In the genomic region with DNA sequence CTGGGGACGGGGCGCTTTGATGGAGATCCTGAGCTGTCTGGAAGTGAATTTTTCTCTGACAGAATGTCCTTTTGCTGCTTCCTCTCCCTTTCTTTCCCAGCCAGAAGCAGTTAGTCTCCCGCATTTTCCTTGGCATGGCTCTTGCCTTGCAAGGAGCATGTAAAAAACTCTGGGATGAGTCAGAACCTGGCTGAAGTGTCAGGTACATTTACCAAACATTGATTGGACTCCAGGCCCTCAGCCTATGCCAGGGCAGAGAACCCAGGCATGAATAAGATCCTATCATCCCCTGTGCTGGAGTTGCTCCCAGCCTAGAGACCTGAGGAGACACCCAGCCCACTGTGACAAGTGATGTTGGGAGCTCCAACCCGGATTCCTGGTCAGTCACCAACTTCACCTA, we compare ENCODE assay signal across 2 cellular contexts.
TF ChIP-seq lines count a peak whose summit lies in the region.

No MANE protein-coding gene starts in this region.

TF ChIP-seq in SK-N-SH treated with all-trans-retinoic acid at 6 μM for 48 hours, 23 proteins besides CTCF, POLR2A, EP300 and RAD21 (continued from another document):
- TF ChIP-seq TSHZ2 (CRISPR knock-in tag; IDR thresholded peaks at IDR 0.05) (no peak), PPARA (CRISPR knock-in tag; IDR thresholded peaks at IDR 0.05; ENCODE audit: borderline replicate concordance) (no peak), TOX (CRISPR knock-in tag; IDR thresholded peaks at IDR 0.05; ENCODE audit: borderline replicate concordance) (no peak), POU6F1 (CRISPR knock-in tag; IDR thresholded peaks at IDR 0.05; ENCODE audit: borderline replicate concordance, low read depth) (no peak), TCF4 (CRISPR knock-in tag; IDR thresholded peaks at IDR 0.05; ENCODE audit: borderline replicate concordance) (no peak), PATZ1 (CRISPR knock-in tag; IDR thresholded peaks at IDR 0.05; ENCODE audit: borderline replicate concordance) (no peak)

TF ChIP-seq in SK-N-SH, 30 proteins besides CTCF, POLR2A, EP300 and RAD21 (continued from another document):
- TF ChIP-seq, protein P1, sequence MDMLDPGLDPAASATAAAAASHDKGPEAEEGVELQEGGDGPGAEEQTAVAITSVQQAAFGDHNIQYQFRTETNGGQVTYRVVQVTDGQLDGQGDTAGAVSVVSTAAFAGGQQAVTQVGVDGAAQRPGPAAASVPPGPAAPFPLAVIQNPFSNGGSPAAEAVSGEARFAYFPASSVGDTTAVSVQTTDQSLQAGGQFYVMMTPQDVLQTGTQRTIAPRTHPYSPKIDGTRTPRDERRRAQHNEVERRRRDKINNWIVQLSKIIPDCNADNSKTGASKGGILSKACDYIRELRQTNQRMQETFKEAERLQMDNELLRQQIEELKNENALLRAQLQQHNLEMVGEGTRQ (IDR thresholded peaks at IDR 0.05; ENCODE audit: borderline replicate concordance, low read depth, low read length), result no peak
- TF ChIP-seq JUND (IDR thresholded peaks at IDR 0.05) (no peak), ELF1 (IDR thresholded peaks at IDR 0.05) (no peak), MAX (IDR thresholded peaks at IDR 0.05; ENCODE audit: low read depth) (no peak), MXI1 (IDR thresholded peaks at IDR 0.05; ENCODE audit: low read depth, low read length) (no peak), FOSL2 (IDR thresholded peaks at IDR 0.05; ENCODE audit: borderline replicate concordance, low read depth) (no peak; the same call in 1 of the 2 replicates), NRF1 (IDR thresholded peaks at IDR 0.05; ENCODE audit: low read depth, low read length) (no peak), SIN3A (IDR thresholded peaks at IDR 0.05; ENCODE audit: borderline replicate concordance, low read depth, low read length) (no peak)
